ENCODE assay signal across 34 cellular contexts in genomic region chr2:239745386-239745785, GRCh38.
"Had no signal": no experiment of that assay in that cellular context is flagged by ENCODE, and none has a peak within 500 bp of the region (broad histone marks: within the 10 kb centered on the region; RNA-seq: fewer than 3 reads in every experiment).

No MANE protein-coding gene starts in this region.

- H3K4me3 ChIP-seq: MG63, Peyer's patch had no signal

- H3K36me3 ChIP-seq: brain microvascular endothelial cell, MG63, Peyer's patch, WERI-Rb-1 had no signal

- H3K4me3 Mint-ChIP-seq: activated CD4-positive, alpha-beta memory T cell treated with anti-CD3 and anti-CD28 coated beads, Interleukin-2, amount 10 ng/mL, durations not matched to agents 7 days and 5 days; activated CD8-positive, alpha-beta memory T cell treated with anti-CD3 and anti-CD28 coated beads, Interleukin-2, amount 10 ng/mL, durations not matched to agents 7 days and 5 days; activated naive CD4-positive, alpha-beta T cell treated with anti-CD3 and anti-CD28 coated beads, Interleukin-2, amount 10 ng/mL, durations not matched to agents 7 days and 5 days; activated naive CD8-positive, alpha-beta T cell; activated naive CD8-positive, alpha-beta T cell treated with anti-CD3 and anti-CD28 coated beads, Interleukin-2, amount 50 U/mL, for 24 hours; central memory CD8-positive, alpha-beta T cell; T-cell had no signal

- H3K27ac ChIP-seq: brain microvascular endothelial cell, Peyer's patch, WERI-Rb-1 had no signal

- H3K27me3 Mint-ChIP-seq: activated CD4-positive, alpha-beta memory T cell treated with anti-CD3 and anti-CD28 coated beads, Interleukin-2, amount 10 ng/mL, durations not matched to agents 7 days and 5 days; activated CD8-positive, alpha-beta memory T cell treated with anti-CD3 and anti-CD28 coated beads, Interleukin-2, amount 10 ng/mL, durations not matched to agents 7 days and 5 days; activated naive CD8-positive, alpha-beta T cell; activated naive CD8-positive, alpha-beta T cell treated with anti-CD3 and anti-CD28 coated beads, Interleukin-2, amount 50 U/mL, for 24 hours; central memory CD8-positive, alpha-beta T cell; T-cell had no signal

- H3K9me3 Mint-ChIP-seq: activated CD4-positive, alpha-beta memory T cell treated with anti-CD3 and anti-CD28 coated beads, Interleukin-2, amount 10 ng/mL, durations not matched to agents 7 days and 5 days; activated naive CD4-positive, alpha-beta T cell treated with anti-CD3 and anti-CD28 coated beads, Interleukin-2, amount 10 ng/mL, durations not matched to agents 7 days and 5 days; activated naive CD8-positive, alpha-beta T cell treated with anti-CD3 and anti-CD28 coated beads, Interleukin-2, amount 50 U/mL, for 24 hours; central memory CD8-positive, alpha-beta T cell; T-cell had no signal

- H3K4me1 Mint-ChIP-seq: activated CD8-positive, alpha-beta memory T cell treated with anti-CD3 and anti-CD28 coated beads, Interleukin-2, amount 10 ng/mL, durations not matched to agents 7 days and 5 days had no signal

- H3K27ac Mint-ChIP-seq: activated CD4-positive, alpha-beta memory T cell treated with anti-CD3 and anti-CD28 coated beads, Interleukin-2, amount 10 ng/mL, durations not matched to agents 7 days and 5 days; activated CD8-positive, alpha-beta memory T cell treated with anti-CD3 and anti-CD28 coated beads, Interleukin-2, amount 10 ng/mL, durations not matched to agents 7 days and 5 days; activated naive CD4-positive, alpha-beta T cell treated with anti-CD3 and anti-CD28 coated beads, Interleukin-2, amount 10 ng/mL, durations not matched to agents 7 days and 5 days; activated naive CD8-positive, alpha-beta T cell; activated naive CD8-positive, alpha-beta T cell treated with anti-CD3 and anti-CD28 coated beads, Interleukin-2, amount 50 U/mL, for 24 hours; T-cell had no signal

- H3K36me3 Mint-ChIP-seq: activated CD8-positive, alpha-beta memory T cell treated with anti-CD3 and anti-CD28 coated beads, Interleukin-2, amount 10 ng/mL, durations not matched to agents 7 days and 5 days; activated naive CD4-positive, alpha-beta T cell treated with anti-CD3 and anti-CD28 coated beads, Interleukin-2, amount 10 ng/mL, durations not matched to agents 7 days and 5 days; activated naive CD8-positive, alpha-beta T cell; T-cell had no signal

- H3K27me3 ChIP-seq: brain microvascular endothelial cell, MG63, Peyer's patch had no signal

- H3K4me1 ChIP-seq: Peyer's patch had no signal

- H3K9me3 ChIP-seq: MG63, Peyer's patch had no signal

- DNase-seq: activated CD4-positive, alpha-beta memory T cell treated with anti-CD3 and anti-CD28 coated beads, Interleukin-2, amount 10 ng/mL, durations not matched to agents 7 days and 5 days; activated CD4-positive, alpha-beta T cell treated with anti-CD3 and anti-CD28 coated beads for 1 hour; activated CD4-positive, alpha-beta T cell treated with anti-CD3 and anti-CD28 coated beads for 48 hours; activated CD4-positive, CD25-positive, alpha-beta regulatory T cell; activated CD8-positive, alpha-beta memory T cell treated with anti-CD3 and anti-CD28 coated beads for 24 hours; activated CD8-positive, alpha-beta memory T cell treated with anti-CD3 and anti-CD28 coated beads, Interleukin-2, amount 10 ng/mL, durations not matched to agents 7 days and 5 days; activated CD8-positive, alpha-beta memory T cell treated with anti-CD3 and anti-CD28 coated beads, Interleukin-2, amount 50 U/mL, for 48 hours; activated effector memory CD4-positive, alpha-beta T cell treated with Interleukin-2 at 50 U/mL for 16 hours; activated naive CD4-positive, alpha-beta T cell treated with anti-CD3 and anti-CD28 coated beads, Interleukin-2, amount 10 ng/mL, durations not matched to agents 7 days and 5 days; activated naive CD8-positive, alpha-beta T cell treated with anti-CD3 and anti-CD28 coated beads, Interleukin-2, amount 50 U/mL, for 24 hours; activated T-cell treated with anti-CD3 and anti-CD28 coated beads, Interleukin-2, amount 50 U/mL, for 48 hours; anterior cingulate cortex; brain microvascular endothelial cell; Kasumi-1; KG1; MG63; NCI-H1048; NCI-H1105 treated with DMSO at 0.1 percent for 48 hours; NCI-H1436 treated with DMSO at 0.1 percent for 48 hours; NCI-H1694 treated with DMSO at 0.1 percent for 48 hours; NCI-H2029; NCI-H510A; NCI-H748 treated with DMSO at 0.1 percent for 48 hours; NK-92 treated with Interleukin-12 subunit alpha and Interleukin-12 subunit beta, amount 100 ng/mL, for 24 hours; PC-3; Peyer's patch; RPMI8226; SIG-M5; T-cell; T-helper 2 cell; T-helper 9 cell; WERI-Rb-1 had no signal
